ENCODE assay signal across 9 cellular contexts in the genomic region with DNA sequence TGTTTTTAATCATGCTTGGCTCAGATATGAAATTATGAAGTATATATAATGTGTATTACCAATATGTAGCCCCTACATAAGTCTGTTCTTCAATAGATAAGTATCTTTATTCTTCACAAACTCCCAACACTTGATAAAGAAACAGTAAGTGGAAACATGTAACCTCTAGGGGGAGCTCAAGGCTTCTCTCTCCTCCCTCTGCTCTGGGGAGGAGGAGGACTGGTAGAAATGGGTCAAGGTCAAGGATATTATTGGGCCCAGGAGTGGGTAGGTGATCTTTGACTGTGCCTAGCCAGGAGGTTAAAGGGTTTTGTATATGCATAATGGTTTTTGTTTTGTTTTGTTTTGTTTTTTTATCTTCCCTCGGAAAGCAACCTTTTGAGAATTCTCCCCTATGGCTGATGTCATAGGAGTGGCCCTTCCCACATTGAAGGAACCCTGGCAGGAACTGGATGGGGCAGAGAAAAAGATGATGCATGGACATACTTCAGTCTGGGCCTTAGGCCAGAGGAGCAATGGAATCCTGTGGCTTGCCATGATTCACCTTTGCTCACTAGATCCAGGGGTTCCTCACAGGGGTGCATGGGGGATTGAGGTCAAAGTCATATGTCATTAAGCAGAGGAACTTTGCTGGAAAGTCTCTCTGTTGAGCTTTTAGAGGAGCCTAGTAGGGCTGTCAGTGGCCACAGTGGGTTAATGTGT.
DNase-seq lines count a peak whose midpoint lies in the region; ATAC-seq, FAIRE-seq and TF ChIP-seq lines count a peak whose summit lies in the region.
"Had no signal": no experiment of that assay in that cellular context is flagged by ENCODE, and none has a peak within 500 bp of the region (broad histone marks: within the 10 kb centered on the region; RNA-seq: fewer than 3 reads in every experiment).

No MANE protein-coding gene starts in this region.

- H3K27ac Mint-ChIP-seq in CD8-positive, alpha-beta T cell: no peak overlapping the region
- H3K27ac Mint-ChIP-seq in activated naive CD8-positive, alpha-beta T cell treated with anti-CD3 and anti-CD28 coated beads, Interleukin-2, amount 50 U/mL, for 24 hours: peak overlapping the region; percentile 91

- H3K36me3 ChIP-seq in CD8-positive, alpha-beta T cell (ENCODE audit: insufficient read depth, low read length): no peaks in the 10 kb centered on the region
- H3K36me3 ChIP-seq in tibial nerve: no peaks in the 10 kb centered on the region
- H3K36me3 ChIP-seq: neutrophil had no signal

- no peaks in the 10 kb centered on the region for H3K9me3 Mint-ChIP-seq in CD8-positive, alpha-beta T cell
- peaks cover 6% of the 10 kb centered on the region for H3K9me3 Mint-ChIP-seq in activated naive CD8-positive, alpha-beta T cell treated with anti-CD3 and anti-CD28 coated beads, Interleukin-2, amount 50 U/mL, for 24 hours

- POLR2A ChIA-PET in CD8-positive, alpha-beta T cell (lab: Charles Lee): no interaction called here

- CTCF ChIA-PET in CD8-positive, alpha-beta T cell (lab: Charles Lee): interaction anchor here (1.3 to 1.8 kb wide), 3 partner anchors 12 to 247 kb away, joined by 3 to 5 read pairs (median 4); no protein-coding TSS in a partner anchor

- ATAC-seq in CD8-positive, alpha-beta T cell: no peak
- peak; percentile 62 for ATAC-seq in GM18867 (IDR thresholded peaks at IDR 0.05; ENCODE audit: unreplicated experiment)
- peak; percentile 66 for ATAC-seq in activated naive CD8-positive, alpha-beta T cell treated with anti-CD3 and anti-CD28 coated beads, Interleukin-2, amount 50 U/mL, for 24 hours

- peaks cover 18% of the 10 kb centered on the region for H3K4me1 Mint-ChIP-seq in CD8-positive, alpha-beta T cell (ENCODE audit: low read depth)
- peaks cover 55% of the 10 kb centered on the region for H3K4me1 Mint-ChIP-seq in activated naive CD8-positive, alpha-beta T cell treated with anti-CD3 and anti-CD28 coated beads, Interleukin-2, amount 50 U/mL, for 24 hours

- H3K4me1 ChIP-seq in CD8-positive, alpha-beta T cell (ENCODE audit: insufficient read depth, low read length): no peaks in the 10 kb centered on the region
- no peaks in the 10 kb centered on the region for H3K4me1 ChIP-seq in tibial nerve

- no peaks in the 10 kb centered on the region for H3K27me3 ChIP-seq in CD8-positive, alpha-beta T cell (ENCODE audit: insufficient read depth, low read length)
- no peaks in the 10 kb centered on the region for H3K27me3 ChIP-seq in tibial nerve
- H3K27me3 ChIP-seq: neutrophil had no signal

- H3K4me3 Mint-ChIP-seq in CD8-positive, alpha-beta T cell: no peak overlapping the region
- H3K4me3 Mint-ChIP-seq in activated naive CD8-positive, alpha-beta T cell treated with anti-CD3 and anti-CD28 coated beads, Interleukin-2, amount 50 U/mL, for 24 hours: no peak overlapping the region

- no peaks in the 10 kb centered on the region for H3K36me3 Mint-ChIP-seq in CD8-positive, alpha-beta T cell
- peaks cover 13% of the 10 kb centered on the region for H3K36me3 Mint-ChIP-seq in activated naive CD8-positive, alpha-beta T cell treated with anti-CD3 and anti-CD28 coated beads, Interleukin-2, amount 50 U/mL, for 24 hours (ENCODE audit: low read depth)

- no peak overlapping the region for H3K27ac ChIP-seq in CD8-positive, alpha-beta T cell (ENCODE audit: low read depth, low read length)
- no peak overlapping the region for H3K27ac ChIP-seq in tibial nerve
- H3K27ac ChIP-seq: neutrophil had no signal

- intact Hi-C loops in CD8-positive, alpha-beta T cell (cut with DNase I, micrococcal nuclease): loop anchor here (1.0 kb wide), 1 partner anchor 184 kb away; no protein-coding TSS in a partner anchor

- peak; percentile 56 for FAIRE-seq in islet of Langerhans (lab: Jason Lieb, UNC)

- DNase-seq in CD8-positive, alpha-beta T cell: peak in 1 of 7 experiments; percentile 21
- DNase-seq in NCI-H345 (lab: John Stamatoyannopoulos, UW) (peak; percentile 32), tibial nerve (ENCODE audit: low spot score in 2 of 2) (peak in 1 of 2 donors; percentile 7), NCI-H187 (lab: John Stamatoyannopoulos, UW) (no peak), ecto neural progenitor cell (ENCODE audit: low spot score) (no peak)
- DNase-seq in activated naive CD8-positive, alpha-beta T cell treated with anti-CD3 and anti-CD28 coated beads, Interleukin-2, amount 50 U/mL, for 24 hours: no peak

- H3K4me3 ChIP-seq in CD8-positive, alpha-beta T cell (ENCODE audit: low read depth, low read length): no peak overlapping the region
- H3K4me3 ChIP-seq in tibial nerve: no peak overlapping the region

- H3K9me3 ChIP-seq in CD8-positive, alpha-beta T cell (ENCODE audit: low read length): no peaks in the 10 kb centered on the region
- H3K9me3 ChIP-seq in tibial nerve: no peaks in the 10 kb centered on the region
- H3K9me3 ChIP-seq: neutrophil had no signal

- peak; percentile 59 for TF ChIP-seq CTCF in CD8-positive, alpha-beta T cell (IDR thresholded peaks at IDR 0.05)
- peak; percentile 33 to 50 (median 38) for TF ChIP-seq CTCF in tibial nerve (IDR thresholded peaks at IDR 0.05)

- no peak for TF ChIP-seq POLR2A in tibial nerve (IDR thresholded peaks at IDR 0.05)

- H3K27me3 Mint-ChIP-seq in CD8-positive, alpha-beta T cell (ENCODE audit: low read depth): no peaks in the 10 kb centered on the region
- H3K27me3 Mint-ChIP-seq in activated naive CD8-positive, alpha-beta T cell treated with anti-CD3 and anti-CD28 coated beads, Interleukin-2, amount 50 U/mL, for 24 hours: no peaks in the 10 kb centered on the region

- WGBS in tibial nerve, 2 donors: 17 to 45% methylated on average over 1 of the region's 1 CpG

- no peak for TF ChIP-seq EP300 in tibial nerve (IDR thresholded peaks at IDR 0.05)
